Comparison of ENCODE assay signal across 19 cellular contexts in genomic region chr13:106523566-106523965, GRCh38. TPM values are rescaled to one million over a fixed set of nuclear protein-coding genes. Genes with fewer than 3 reads are reported as not detected.
DNase-seq lines count a peak whose midpoint lies in the region; FAIRE-seq and TF ChIP-seq lines count a peak whose summit lies in the region.
"Had no signal": no experiment of that assay in that cellular context is flagged by ENCODE, and none has a peak within 500 bp of the region (broad histone marks: within the 10 kb centered on the region; RNA-seq: fewer than 3 reads in every experiment).

No MANE protein-coding gene starts in this region.

- 0 out of 2 replicates have a peak overlapping the region, but pooled peaks have one; percentile 79 for H3K27ac ChIP-seq in PC-9
- peak overlapping the region; percentile 55 to 80 for H3K27ac ChIP-seq in esophagus (ENCODE audit: low read depth in 2 of 2, low read length in 1 of 2)
- H3K27ac ChIP-seq in trophoblast cell (ENCODE audit: low read depth, low read length): no peak overlapping the region
- H3K27ac ChIP-seq: C4-2B, right atrium auricular region had no signal

- H3K4ac ChIP-seq in trophoblast cell (ENCODE audit: low read depth, low read length): peak overlapping the region; percentile 24

- H3K27me3 Mint-ChIP-seq in T-helper 2 cell treated with Interferon-gamma antibody and Interleukin-4, amounts not matched to agents 5 μg/mL and 100 μg/mL, for 36 hours (ENCODE audit: low read depth): peaks cover 23% of the 10 kb centered on the region

- no peak overlapping the region for H3K4me3 Mint-ChIP-seq in T-helper 2 cell treated with Interferon-gamma antibody and Interleukin-4, amounts not matched to agents 5 μg/mL and 100 μg/mL, for 36 hours
- H3K4me3 Mint-ChIP-seq: activated CD4-positive, alpha-beta memory T cell treated with anti-CD3 and anti-CD28 coated beads, Interleukin-2, amount 10 ng/mL, durations not matched to agents 7 days and 5 days; effector memory CD8-positive, alpha-beta T cell; natural killer cell had no signal

- peak; percentile 6 for FAIRE-seq in H54 (lab: Jason Lieb, UNC)

- intact Hi-C loops in PC-9 (cut with micrococcal nuclease; ENCODE audit: unreplicated experiment): no loop called here

- H3K79me2 ChIP-seq in PC-9 (ENCODE audit: low read depth) (peaks cover 99% of the 10 kb centered on the region), trophoblast cell (ENCODE audit: control insufficient read depth, insufficient read depth, low read length, poor library complexity) (peaks cover 22% of the 10 kb centered on the region)

- H3K9me3 ChIP-seq in PC-9 (ENCODE audit: insufficient read depth, low read depth) (peaks cover 4% of the 10 kb centered on the region; the same call in 1 of the 2 replicates), esophagus (ENCODE audit: control insufficient read depth in 2 of 2, insufficient read depth in 1 of 2, low read depth in 1 of 2, low read length in 1 of 2) (no peaks in the 10 kb centered on the region), trophoblast cell (ENCODE audit: insufficient read depth, low read depth, low read length) (no peaks in the 10 kb centered on the region)
- H3K9me3 ChIP-seq: right atrium auricular region, uterus had no signal

- no peak overlapping the region for H2AK5ac ChIP-seq in trophoblast cell (ENCODE audit: low read length)

- peaks cover 21% of the 10 kb centered on the region; the same call in 1 of the 2 replicates for H4K20me1 ChIP-seq in PC-9 (ENCODE audit: insufficient read depth)

- POLR2A ChIA-PET in PC-9 (lab: Charles Lee; ENCODE audit: unreplicated experiment): interaction anchor here (0.6 kb wide), 1 partner anchor 379 kb away, joined by 8 read pairs; no protein-coding TSS in a partner anchor

- no peak overlapping the region for H4K8ac ChIP-seq in trophoblast cell (ENCODE audit: low read depth, low read length)

- WGBS in esophagus, 2 donors: 27 to 46% methylated on average over 3 of the region's 3 CpGs
- WGBS in trophoblast cell (ENCODE audit: extremely low coverage, insufficient coverage, insufficient read length): no CpG with 5 or more reads among the region's 3 CpGs

- H2BK5ac ChIP-seq in trophoblast cell (ENCODE audit: low read depth, low read length, poor library complexity): no peak overlapping the region

- H3K23ac ChIP-seq in trophoblast cell (ENCODE audit: low read length): no peak overlapping the region

- H3K18ac ChIP-seq in trophoblast cell (ENCODE audit: low read length): no peak overlapping the region

- CTCF ChIA-PET in PC-9 (lab: Charles Lee): no interaction called here

- TF ChIP-seq POLR2A in H54 (IDR thresholded peaks at IDR 0.05; ENCODE audit: low read depth, low read length): no peak

- H3K4me1 Mint-ChIP-seq in T-helper 2 cell treated with Interferon-gamma antibody and Interleukin-4, amounts not matched to agents 5 μg/mL and 100 μg/mL, for 36 hours (ENCODE audit: low read depth): no peaks in the 10 kb centered on the region
- H3K4me1 Mint-ChIP-seq: activated CD4-positive, alpha-beta memory T cell treated with anti-CD3 and anti-CD28 coated beads, Interleukin-2, amount 10 ng/mL, durations not matched to agents 7 days and 5 days; natural killer cell had no signal

- no peak for DNase-seq in H54 (ENCODE audit: insufficient read length, low spot score)
- no peak for DNase-seq in PC-9
- DNase-seq in trophoblast cell: no peak
- DNase-seq in CD1c-positive myeloid dendritic cell (ENCODE audit: extremely low spot score): no peak
- DNase-seq in NCI-H2107 treated with DMSO at 0.1 percent for 48 hours (lab: John Stamatoyannopoulos, UW; ENCODE audit: unreplicated experiment): no peak
- DNase-seq in SHP77 treated with DMSO at 0.1 percent for 48 hours (lab: John Stamatoyannopoulos, UW): no peak
- no peak for DNase-seq in T-helper 2 cell treated with Interferon-gamma antibody and Interleukin-4, amounts not matched to agents 5 μg/mL and 100 μg/mL, for 36 hours (ENCODE audit: low spot score)
- DNase-seq: activated CD4-positive, alpha-beta memory T cell treated with anti-CD3 and anti-CD28 coated beads, Interleukin-2, amount 10 ng/mL, durations not matched to agents 7 days and 5 days; activated effector memory CD4-positive, alpha-beta T cell treated with Interleukin-2 at 50 U/mL for 16 hours; effector memory CD8-positive, alpha-beta T cell; natural killer cell; NCI-H1436; NCI-H774; SIG-M5; stimulated activated CD4-positive, alpha-beta T cell treated with anti-CD3 and anti-CD28 coated beads, Interleukin-2, amount 100 ng/mL, for 48 hours; uterus had no signal

- no peaks in the 10 kb centered on the region for H3K36me3 Mint-ChIP-seq in T-helper 2 cell treated with Interferon-gamma antibody and Interleukin-4, amounts not matched to agents 5 μg/mL and 100 μg/mL, for 36 hours (ENCODE audit: low read depth)
- H3K36me3 Mint-ChIP-seq: natural killer cell had no signal

- no peak overlapping the region for H2BK12ac ChIP-seq in trophoblast cell (ENCODE audit: low read length)

- BruUV-seq in PC-9 (replicated peaks; lab: Mats Ljungman, UMichigan): no TSS peak

- no peak overlapping the region for H3K14ac ChIP-seq in trophoblast cell (ENCODE audit: low read length)

- H2AFZ ChIP-seq in PC-9 (no peak overlapping the region), trophoblast cell (ENCODE audit: insufficient read depth, low read length, poor library complexity) (no peak overlapping the region)

- TF ChIP-seq CTCF in PC-9 (conservative IDR thresholded peaks at IDR 0.05): no peak

- H3K4me1 ChIP-seq in PC-9 (replicated peaks; ENCODE audit: insufficient read depth): peaks cover 73% of the 10 kb centered on the region
- peaks cover 5 to 13% of the 10 kb centered on the region in 2 donors for H3K4me1 ChIP-seq in esophagus (ENCODE audit: control insufficient read depth in 2 of 2, insufficient read depth in 2 of 2, low read length in 1 of 2)
- peaks cover 12 to 31% of the 10 kb centered on the region in 2 experiments for H3K4me1 ChIP-seq in trophoblast cell (ENCODE audit: control insufficient read depth in 1 of 2, insufficient read depth in 2 of 2, low read length in 2 of 2)
- H3K4me1 ChIP-seq: right atrium auricular region, uterus had no signal

- peaks cover 40% of the 10 kb centered on the region for H3F3A ChIP-seq in PC-9 (ENCODE audit: insufficient read depth, low read depth)

- H3K27ac Mint-ChIP-seq in T-helper 2 cell treated with Interferon-gamma antibody and Interleukin-4, amounts not matched to agents 5 μg/mL and 100 μg/mL, for 36 hours: no peak overlapping the region
- H3K27ac Mint-ChIP-seq: activated CD4-positive, alpha-beta memory T cell treated with anti-CD3 and anti-CD28 coated beads, Interleukin-2, amount 10 ng/mL, durations not matched to agents 7 days and 5 days; effector memory CD8-positive, alpha-beta T cell; natural killer cell had no signal

- H3K4me2 ChIP-seq in PC-9 (peak overlapping the region; percentile 85), trophoblast cell (ENCODE audit: low read length) (no peak overlapping the region)

- no peaks in the 10 kb centered on the region for H3K9me2 ChIP-seq in PC-9 (ENCODE audit: insufficient read depth)

- H3K36me3 ChIP-seq in PC-9 (ENCODE audit: low read depth): peaks cover 27% of the 10 kb centered on the region
- no peaks in the 10 kb centered on the region for H3K36me3 ChIP-seq in esophagus (ENCODE audit: control insufficient read depth in 2 of 2, insufficient read depth in 2 of 2, low read length in 1 of 2)
- peaks cover 0 to 8% of the 10 kb centered on the region in 2 experiments for H3K36me3 ChIP-seq in trophoblast cell (ENCODE audit: control insufficient read depth in 1 of 2, insufficient read depth in 2 of 2, low read length in 2 of 2)
- H3K36me3 ChIP-seq: right atrium auricular region, uterus had no signal

- H2BK120ac ChIP-seq in trophoblast cell (ENCODE audit: insufficient read depth, low read length, poor library complexity): no peak overlapping the region

- no peak overlapping the region for H4K12ac ChIP-seq in trophoblast cell (ENCODE audit: low read depth, low read length)

- H3K79me1 ChIP-seq in trophoblast cell (ENCODE audit: low read length): no peaks in the 10 kb centered on the region

- no peak overlapping the region for H4K91ac ChIP-seq in trophoblast cell (ENCODE audit: low read depth, low read length)

- no peaks in the 10 kb centered on the region for H3K27me3 ChIP-seq in PC-9 (ENCODE audit: insufficient read depth, low read depth)
- no peaks in the 10 kb centered on the region for H3K27me3 ChIP-seq in esophagus (ENCODE audit: control insufficient read depth in 1 of 2, insufficient read depth in 2 of 2, low read length in 2 of 2)
- no peaks in the 10 kb centered on the region for H3K27me3 ChIP-seq in trophoblast cell (ENCODE audit: insufficient read depth, low read length)
- H3K27me3 ChIP-seq: right atrium auricular region, uterus had no signal

- H3K9ac ChIP-seq in trophoblast cell (ENCODE audit: low read length): no peak overlapping the region

- H3K4me3 ChIP-seq in PC-9: no peak overlapping the region
- peak overlapping the region in 1 of 2 donors; percentile 19 for H3K4me3 ChIP-seq in esophagus (ENCODE audit: low read depth in 1 of 2, low read length in 2 of 2)
- no peak overlapping the region for H3K4me3 ChIP-seq in trophoblast cell (ENCODE audit: low read depth, low read length)
- H3K4me3 ChIP-seq: right atrium auricular region, uterus had no signal

- H3K9me3 Mint-ChIP-seq in T-helper 2 cell treated with Interferon-gamma antibody and Interleukin-4, amounts not matched to agents 5 μg/mL and 100 μg/mL, for 36 hours: no peaks in the 10 kb centered on the region
- H3K9me3 Mint-ChIP-seq: activated CD4-positive, alpha-beta memory T cell treated with anti-CD3 and anti-CD28 coated beads, Interleukin-2, amount 10 ng/mL, durations not matched to agents 7 days and 5 days; effector memory CD8-positive, alpha-beta T cell; natural killer cell had no signal

RNA-seq across cellular contexts. Expression of gene EFNB2, which starts 11.9 kb away (rescaled TPM):
- total RNA-seq in PC-9 (2021): 13.4 and 17.5 TPM in 2 replicates
- polyA plus RNA-seq in esophagus: 1 to 10 TPM; 8.0 to 8.4 TPM
- polyA plus RNA-seq in trophoblast cell (2013): 67.0 and 70.6 TPM in 2 replicates

RNA-seq across cellular contexts. Expression of gene ARGLU1, which starts 44.4 kb away (rescaled TPM):
- 89.2 and 90.8 TPM in 2 replicates for total RNA-seq in PC-9 (2021)
- polyA plus RNA-seq in esophagus: 10 to 100 TPM; 51.0 to 84.5 TPM
- polyA plus RNA-seq in trophoblast cell (2013): 92.8 and 95.6 TPM in 2 replicates
